Comparison of ENCODE assay signal across 14 cellular contexts in genomic region chr2:467892-468630, GRCh38.
DNase-seq lines count a peak whose midpoint lies in the region; ATAC-seq and TF ChIP-seq lines count a peak whose summit lies in the region.
"Had no signal": no experiment of that assay in that cellular context is flagged by ENCODE, and none has a peak within 500 bp of the region (broad histone marks: within the 10 kb centered on the region; RNA-seq: fewer than 3 reads in every experiment).

No MANE protein-coding gene starts in this region.

- DNase-seq in activated B cell treated with CpG ODN at 0.5 μM for 24 hours, result no peak
- no peak for DNase-seq in iPS DF 6.9 (ENCODE audit: low read depth, low spot score)
- DNase-seq in neural crest cell (ENCODE audit: low read depth, low spot score), result no peak
- DNase-seq in hippocampal formation (lab: John Stamatoyannopoulos, UW), result no peak
- DNase-seq in Kasumi-1 (lab: John Stamatoyannopoulos, UW), result no peak
- no peak for DNase-seq in NCI-H128 (lab: John Stamatoyannopoulos, UW; ENCODE audit: unreplicated experiment)
- DNase-seq: foreskin melanocyte; KBM-7; NCI-H1436 treated with DMSO at 0.1 percent for 48 hours; NCI-H510A treated with DMSO at 0.1 percent for 48 hours; posterior cingulate gyrus; stimulated activated CD8-positive, alpha-beta memory T cell treated with anti-CD3 and anti-CD28 coated beads, Interleukin-4, amount 100 ng/mL, for 48 hours had no signal

- peaks cover 5% of the 10 kb centered on the region; the same call in 1 of the 2 replicates for H3K36me3 ChIP-seq in BLaER1
- no peaks in the 10 kb centered on the region for H3K36me3 ChIP-seq in iPS DF 6.9 (ENCODE audit: control insufficient read depth, insufficient read depth, low read length)

- no peak for ATAC-seq in activated B cell treated with CpG ODN at 0.5 μM for 24 hours (ENCODE audit: low read depth)
- ATAC-seq in HG03039 (IDR thresholded peaks at IDR 0.05; ENCODE audit: unreplicated experiment), result no peak

- WGBS in iPS DF 6.9 (ENCODE audit: insufficient coverage, insufficient read length), result no CpG with 5 or more reads among the region's 69 CpGs

- H3K4me1 ChIP-seq in BLaER1 (peaks cover 30% of the 10 kb centered on the region), iPS DF 6.9 (ENCODE audit: control insufficient read depth, insufficient read depth, low read length) (no peaks in the 10 kb centered on the region)

- intact Hi-C loops in activated B cell treated with CpG ODN at 0.5 μM for 24 hours (cut with micrococcal nuclease), result loop anchor here (5.0 kb wide), 2 partner anchors 36 to 121 kb away; no protein-coding TSS in a partner anchor

- H3K36me3 Mint-ChIP-seq in activated B cell treated with CpG ODN at 0.5 μM for 24 hours (ENCODE audit: low read depth), result no peaks in the 10 kb centered on the region
- H3K36me3 Mint-ChIP-seq in neural crest cell (ENCODE audit: low read depth), result no peaks in the 10 kb centered on the region

- H3K27me3 Mint-ChIP-seq in activated B cell treated with CpG ODN at 0.5 μM for 24 hours, result peaks cover 16% of the 10 kb centered on the region
- H3K27me3 Mint-ChIP-seq in neural crest cell (ENCODE audit: low read depth), result peaks cover 23% of the 10 kb centered on the region

- CTCF ChIA-PET in activated B cell treated with CpG ODN at 0.5 μM for 24 hours (lab: Charles Lee), result interaction anchor here (0.8 kb wide), 1 partner anchor 46 kb away, joined by 3 read pairs; no protein-coding TSS in a partner anchor

- peaks cover 30% of the 10 kb centered on the region for H3K9me3 ChIP-seq in BLaER1
- no peaks in the 10 kb centered on the region for H3K9me3 ChIP-seq in iPS DF 6.9 (ENCODE audit: control insufficient read depth, insufficient read depth, low read length)

- H3K4me3 ChIP-seq in BLaER1, result peak overlapping the region; percentile 6; the same call in 1 of the 2 replicates
- peak overlapping the region; percentile 48; the same call in 1 of the 2 replicates for H3K4me3 ChIP-seq in iPS DF 6.9 (ENCODE audit: low read length)

- H3K4me3 Mint-ChIP-seq in activated B cell treated with CpG ODN at 0.5 μM for 24 hours, result peak overlapping the region; percentile 79
- H3K4me3 Mint-ChIP-seq in neural crest cell, result peak overlapping the region; percentile 75

- H3K27ac Mint-ChIP-seq in activated B cell treated with CpG ODN at 0.5 μM for 24 hours, result no peak overlapping the region
- H3K27ac Mint-ChIP-seq in neural crest cell (ENCODE audit: unreplicated experiment), result no peak overlapping the region

- H3K9me3 Mint-ChIP-seq in activated B cell treated with CpG ODN at 0.5 μM for 24 hours (peaks cover 3% of the 10 kb centered on the region), neural crest cell (peaks cover 2% of the 10 kb centered on the region)

- H4K20me1 ChIP-seq in BLaER1, result no peaks in the 10 kb centered on the region

- peaks cover 30% of the 10 kb centered on the region for H3K27me3 ChIP-seq in BLaER1
- H3K27me3 ChIP-seq in iPS DF 6.9 (ENCODE audit: control insufficient read depth, insufficient read depth, low read length), result peaks cover 5% of the 10 kb centered on the region; the same call in 1 of the 2 replicates

- TF ChIP-seq CTCF in activated B cell treated with CpG ODN at 0.5 μM for 24 hours (IDR thresholded peaks at IDR 0.05) (no peak), neural crest cell (conservative IDR thresholded peaks at IDR 0.05) (no peak)

- POLR2A ChIA-PET in activated B cell treated with CpG ODN at 0.5 μM for 24 hours (lab: Charles Lee), result no interaction called here

- H3K9ac ChIP-seq in BLaER1, result no peak overlapping the region

- H3K4me2 ChIP-seq in BLaER1, result no peak overlapping the region

- H3K27ac ChIP-seq in BLaER1, result no peak overlapping the region
- no peak overlapping the region for H3K27ac ChIP-seq in iPS DF 6.9 (ENCODE audit: low read length)

- peaks cover 29% of the 10 kb centered on the region for H3K4me1 Mint-ChIP-seq in activated B cell treated with CpG ODN at 0.5 μM for 24 hours
- peaks cover 5% of the 10 kb centered on the region for H3K4me1 Mint-ChIP-seq in neural crest cell
